Comparison of ENCODE assay signal across 17 cellular contexts in the genomic region with DNA sequence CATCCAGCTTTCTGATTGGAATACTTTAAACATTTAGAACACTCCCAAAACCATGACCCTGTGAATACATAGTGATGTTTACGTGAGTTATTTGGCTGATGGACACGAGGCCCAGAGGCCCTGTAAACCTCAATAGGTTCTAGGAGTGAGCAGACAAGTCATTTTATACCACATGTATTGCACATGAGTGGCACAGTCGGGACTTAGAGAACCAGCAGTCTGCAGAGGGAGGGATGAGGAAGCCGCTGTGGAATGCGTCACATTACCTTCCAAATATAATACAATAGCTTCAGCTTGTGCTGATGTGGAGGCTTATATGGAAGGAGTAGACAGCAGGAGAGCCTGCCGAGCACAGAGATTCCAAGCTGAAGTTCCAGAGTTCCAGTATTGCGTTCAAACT.
A peak's percentile ranks its signal among the peaks of the same experiment; 100 is the strongest.
DNase-seq lines count a peak whose midpoint lies in the region; ATAC-seq and TF ChIP-seq lines count a peak whose summit lies in the region.
"Had no signal": no experiment of that assay in that cellular context is flagged by ENCODE, and none has a peak within 500 bp of the region (broad histone marks: within the 10 kb centered on the region; RNA-seq: fewer than 3 reads in every experiment).

No MANE protein-coding gene starts in this region.

- H3K9me3 ChIP-seq in GM23248 (ENCODE audit: low read depth), result no peaks in the 10 kb centered on the region
- H3K9me3 ChIP-seq in psoas muscle, result no peaks in the 10 kb centered on the region
- H3K9me3 ChIP-seq: gastroesophageal sphincter, ovary, Peyer's patch, tibial nerve had no signal

- H3F3A ChIP-seq in GM23248 (ENCODE audit: insufficient read depth), result peaks cover 24% of the 10 kb centered on the region

- WGBS in GM23248 (ENCODE audit: low coverage in 1 of 2, low lambda C conversion rate in 2 of 2, missing lambda C conversion rate in 2 of 2), 2 experiments, result 10 to 15% methylated on average over 7 of the region's 7 CpGs
- 41 to 45% (median 45%) methylated on average over 7 of the region's 7 CpGs for WGBS in psoas muscle, 3 donors

- no peaks in the 10 kb centered on the region for H3K36me3 ChIP-seq in GM23248 (ENCODE audit: low read depth)
- no peaks in the 10 kb centered on the region for H3K36me3 ChIP-seq in psoas muscle (ENCODE audit: insufficient read depth in 1 of 2, low read depth in 1 of 2)
- H3K36me3 ChIP-seq: gastroesophageal sphincter, ovary, Peyer's patch, tibial nerve had no signal

- peak; percentile 79 for ATAC-seq in SK-N-SH treated with all-trans-retinoic acid at 6 μM for 48 hours
- ATAC-seq in psoas muscle, result peak in 3 of 4 donors; percentile 32 to 69 (median 32)
- ATAC-seq in GM18873 (IDR thresholded peaks at IDR 0.05; ENCODE audit: low FRiP score, unreplicated experiment), result no peak
- ATAC-seq: gastroesophageal sphincter; stimulated activated naive B cell treated with anti-CD40 and anti-IgM and Interleukin-4, amounts not matched to agents 10 μg/mL and 1 μg/mL and 100 μg/mL, for 72 hours had no signal

- H3K27ac ChIP-seq in GM23248, result peak overlapping the region; percentile 86
- H3K27ac ChIP-seq in psoas muscle, result no peak overlapping the region
- H3K27ac ChIP-seq: gastroesophageal sphincter, ovary, Peyer's patch, tibial nerve had no signal

- peak overlapping the region; percentile 67 for H3K4me2 ChIP-seq in GM23248 (ENCODE audit: unreplicated experiment)

- peak overlapping the region; percentile 58 for H3K9ac ChIP-seq in GM23248

- no peaks in the 10 kb centered on the region for H4K20me1 ChIP-seq in GM23248 (ENCODE audit: insufficient read depth)

- no peaks in the 10 kb centered on the region for H3K27me3 ChIP-seq in GM23248 (replicated peaks; ENCODE audit: insufficient read depth)
- no peaks in the 10 kb centered on the region for H3K27me3 ChIP-seq in psoas muscle (ENCODE audit: insufficient read depth in 3 of 3, low read length in 2 of 3)
- H3K27me3 ChIP-seq: gastroesophageal sphincter, ovary, Peyer's patch, tibial nerve had no signal

- no peaks in the 10 kb centered on the region for H3K9me2 ChIP-seq in GM23248 (ENCODE audit: insufficient read depth)

- no peak for TF ChIP-seq CTCF in psoas muscle (IDR thresholded peaks at IDR 0.05)

- peak overlapping the region; percentile 54 for H2AFZ ChIP-seq in GM23248

- intact Hi-C loops in psoas muscle (cut with DNase I), result no loop called here

- DNase-seq in GM23248 (peak; percentile 88), fibroblast of gingiva (ENCODE audit: low read depth) (peak; percentile 21), psoas muscle (no peak), RKO (ENCODE audit: low spot score) (no peak), NCI-H1105 treated with DMSO at 0.1 percent for 48 hours (lab: John Stamatoyannopoulos, UW) (no peak), midbrain (lab: John Stamatoyannopoulos, UW) (no peak)
- DNase-seq: activated CD8-positive, alpha-beta memory T cell treated with anti-CD3 and anti-CD28 coated beads, Interleukin-2, amount 50 U/mL, for 4 hours; activated naive CD4-positive, alpha-beta T cell; effector CD8-positive, alpha-beta T cell; ovary; Peyer's patch; stimulated activated naive B cell treated with anti-CD40 and anti-IgM and Interleukin-4, amounts not matched to agents 10 μg/mL and 1 μg/mL and 100 μg/mL, for 72 hours; T-helper 2 cell had no signal

- peaks cover 40% of the 10 kb centered on the region for H3K4me1 ChIP-seq in GM23248 (ENCODE audit: insufficient read depth)
- H3K4me1 ChIP-seq in psoas muscle, result no peaks in the 10 kb centered on the region
- H3K4me1 ChIP-seq: gastroesophageal sphincter, Peyer's patch had no signal

- peak overlapping the region; percentile 36 for H3K4me3 ChIP-seq in GM23248
- H3K4me3 ChIP-seq in psoas muscle, result no peak overlapping the region
- H3K4me3 ChIP-seq: gastroesophageal sphincter, ovary, Peyer's patch, tibial nerve had no signal

- in situ Hi-C loops in GM23248 (cut with MboI), result no loop called here

- H3K79me2 ChIP-seq in GM23248 (ENCODE audit: insufficient read depth), result no peaks in the 10 kb centered on the region

TF ChIP-seq in SK-N-SH treated with all-trans-retinoic acid at 6 μM for 48 hours, 23 proteins besides CTCF, POLR2A, EP300 and RAD21 (continues in another document):
- TF ChIP-seq PPARA (CRISPR knock-in tag; IDR thresholded peaks at IDR 0.05; ENCODE audit: borderline replicate concordance) (no peak), ZNF8 (CRISPR knock-in tag; IDR thresholded peaks at IDR 0.05) (no peak), TOX (CRISPR knock-in tag; IDR thresholded peaks at IDR 0.05; ENCODE audit: borderline replicate concordance) (no peak), OSR1 (CRISPR knock-in tag; IDR thresholded peaks at IDR 0.05) (no peak), CREB5 (CRISPR knock-in tag; IDR thresholded peaks at IDR 0.05; ENCODE audit: low read depth) (no peak), RARB (CRISPR knock-in tag; IDR thresholded peaks at IDR 0.05) (no peak), ZFP30 (CRISPR knock-in tag; IDR thresholded peaks at IDR 0.05) (no peak), ZFP3 (CRISPR knock-in tag; IDR thresholded peaks at IDR 0.05) (no peak), TCF4 (CRISPR knock-in tag; IDR thresholded peaks at IDR 0.05; ENCODE audit: borderline replicate concordance) (no peak), ARNTL (CRISPR knock-in tag; IDR thresholded peaks at IDR 0.05; ENCODE audit: borderline replicate concordance, low read depth) (no peak), ESRRG (CRISPR knock-in tag; IDR thresholded peaks at IDR 0.05) (no peak), GLIS3 (CRISPR knock-in tag; IDR thresholded peaks at IDR 0.05) (no peak), ZNF70 (CRISPR knock-in tag; IDR thresholded peaks at IDR 0.05) (no peak), POU6F1 (CRISPR knock-in tag; IDR thresholded peaks at IDR 0.05; ENCODE audit: borderline replicate concordance, low read depth) (no peak), CSDC2 (CRISPR knock-in tag; IDR thresholded peaks at IDR 0.05) (no peak), SNAI2 (CRISPR knock-in tag; IDR thresholded peaks at IDR 0.05) (no peak)
- TF ChIP-seq, protein P1, sequence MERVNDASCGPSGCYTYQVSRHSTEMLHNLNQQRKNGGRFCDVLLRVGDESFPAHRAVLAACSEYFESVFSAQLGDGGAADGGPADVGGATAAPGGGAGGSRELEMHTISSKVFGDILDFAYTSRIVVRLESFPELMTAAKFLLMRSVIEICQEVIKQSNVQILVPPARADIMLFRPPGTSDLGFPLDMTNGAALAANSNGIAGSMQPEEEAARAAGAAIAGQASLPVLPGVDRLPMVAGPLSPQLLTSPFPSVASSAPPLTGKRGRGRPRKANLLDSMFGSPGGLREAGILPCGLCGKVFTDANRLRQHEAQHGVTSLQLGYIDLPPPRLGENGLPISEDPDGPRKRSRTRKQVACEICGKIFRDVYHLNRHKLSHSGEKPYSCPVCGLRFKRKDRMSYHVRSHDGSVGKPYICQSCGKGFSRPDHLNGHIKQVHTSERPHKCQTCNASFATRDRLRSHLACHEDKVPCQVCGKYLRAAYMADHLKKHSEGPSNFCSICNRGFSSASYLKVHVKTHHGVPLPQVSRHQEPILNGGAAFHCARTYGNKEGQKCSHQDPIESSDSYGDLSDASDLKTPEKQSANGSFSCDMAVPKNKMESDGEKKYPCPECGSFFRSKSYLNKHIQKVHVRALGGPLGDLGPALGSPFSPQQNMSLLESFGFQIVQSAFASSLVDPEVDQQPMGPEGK (CRISPR knock-in tag; IDR thresholded peaks at IDR 0.05; ENCODE audit: borderline replicate concordance), result no peak
- TF ChIP-seq, protein P2, sequence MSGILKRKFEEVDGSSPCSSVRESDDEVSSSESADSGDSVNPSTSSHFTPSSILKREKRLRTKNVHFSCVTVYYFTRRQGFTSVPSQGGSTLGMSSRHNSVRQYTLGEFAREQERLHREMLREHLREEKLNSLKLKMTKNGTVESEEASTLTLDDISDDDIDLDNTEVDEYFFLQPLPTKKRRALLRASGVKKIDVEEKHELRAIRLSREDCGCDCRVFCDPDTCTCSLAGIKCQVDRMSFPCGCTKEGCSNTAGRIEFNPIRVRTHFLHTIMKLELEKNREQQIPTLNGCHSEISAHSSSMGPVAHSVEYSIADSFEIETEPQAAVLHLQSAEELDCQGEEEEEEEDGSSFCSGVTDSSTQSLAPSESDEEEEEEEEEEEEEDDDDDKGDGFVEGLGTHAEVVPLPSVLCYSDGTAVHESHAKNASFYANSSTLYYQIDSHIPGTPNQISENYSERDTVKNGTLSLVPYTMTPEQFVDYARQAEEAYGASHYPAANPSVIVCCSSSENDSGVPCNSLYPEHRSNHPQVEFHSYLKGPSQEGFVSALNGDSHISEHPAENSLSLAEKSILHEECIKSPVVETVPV (CRISPR knock-in tag; IDR thresholded peaks at IDR 0.05), result no peak

Comparison
In these comparisons a context has a peak if more than half of its experiments do, and no peak if none do; other contexts are left out.
1. DNase-seq: peak in GM23248 (single experiment) and fibroblast of gingiva (single experiment); none in psoas muscle (0 of 2), RKO (single experiment), NCI-H1105 treated with DMSO at 0.1 percent for 48 hours (single experiment) and midbrain (single experiment).